1 cellular context compared by ENCODE assay signal in the genomic region with DNA sequence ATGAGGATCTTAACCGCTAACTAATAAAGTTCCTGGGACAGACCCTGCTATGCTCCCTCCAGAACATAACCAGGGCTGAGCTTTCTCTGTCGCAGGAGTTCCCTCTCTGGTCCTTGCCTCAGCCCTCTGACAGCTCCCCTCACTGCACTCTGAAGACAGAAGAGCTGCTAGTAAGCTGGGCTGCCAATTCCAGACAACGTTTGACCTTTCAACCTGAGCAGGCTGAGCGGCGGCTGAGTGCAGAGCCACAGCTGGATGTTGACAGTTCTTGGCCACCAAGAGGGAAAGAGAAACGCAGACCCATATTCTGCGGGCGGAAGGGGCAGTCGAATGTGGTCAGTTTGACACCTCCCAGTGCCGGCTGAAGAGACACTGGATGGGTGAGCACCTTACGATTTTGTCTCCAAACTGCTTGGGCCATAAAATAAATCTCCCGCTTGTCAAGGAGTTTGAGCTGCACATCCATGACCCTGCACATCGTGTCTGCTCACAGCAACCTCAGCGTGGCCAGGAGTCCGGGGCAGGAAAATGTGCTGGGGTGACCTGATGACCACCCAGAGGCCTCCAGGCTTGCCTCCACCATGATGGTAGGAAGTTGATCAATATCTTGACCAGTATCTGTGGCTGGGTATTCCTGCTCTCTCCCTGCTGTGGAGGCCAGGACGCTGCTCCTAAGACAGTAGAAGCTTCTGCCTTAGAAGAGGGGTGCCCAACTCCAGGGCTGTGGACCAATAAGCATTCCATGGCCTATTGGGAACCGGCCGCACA.
TF ChIP-seq lines count a peak whose summit lies in the region.

No MANE protein-coding gene starts in this region.

TF ChIP-seq in HepG2, 621 proteins besides CTCF, POLR2A, EP300 and RAD21 (continued from another document and continues in another):
- TF ChIP-seq, protein P1, sequence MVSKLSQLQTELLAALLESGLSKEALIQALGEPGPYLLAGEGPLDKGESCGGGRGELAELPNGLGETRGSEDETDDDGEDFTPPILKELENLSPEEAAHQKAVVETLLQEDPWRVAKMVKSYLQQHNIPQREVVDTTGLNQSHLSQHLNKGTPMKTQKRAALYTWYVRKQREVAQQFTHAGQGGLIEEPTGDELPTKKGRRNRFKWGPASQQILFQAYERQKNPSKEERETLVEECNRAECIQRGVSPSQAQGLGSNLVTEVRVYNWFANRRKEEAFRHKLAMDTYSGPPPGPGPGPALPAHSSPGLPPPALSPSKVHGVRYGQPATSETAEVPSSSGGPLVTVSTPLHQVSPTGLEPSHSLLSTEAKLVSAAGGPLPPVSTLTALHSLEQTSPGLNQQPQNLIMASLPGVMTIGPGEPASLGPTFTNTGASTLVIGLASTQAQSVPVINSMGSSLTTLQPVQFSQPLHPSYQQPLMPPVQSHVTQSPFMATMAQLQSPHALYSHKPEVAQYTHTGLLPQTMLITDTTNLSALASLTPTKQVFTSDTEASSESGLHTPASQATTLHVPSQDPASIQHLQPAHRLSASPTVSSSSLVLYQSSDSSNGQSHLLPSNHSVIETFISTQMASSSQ (IDR thresholded peaks at IDR 0.05; ENCODE audit: low read depth) = no peak
- TF ChIP-seq, protein P1 (CRISPR knock-in tag; IDR thresholded peaks at IDR 0.05; ENCODE audit: borderline replicate concordance) = no peak; the same call in 1 of the 2 replicates
- TF ChIP-seq, protein P2, sequence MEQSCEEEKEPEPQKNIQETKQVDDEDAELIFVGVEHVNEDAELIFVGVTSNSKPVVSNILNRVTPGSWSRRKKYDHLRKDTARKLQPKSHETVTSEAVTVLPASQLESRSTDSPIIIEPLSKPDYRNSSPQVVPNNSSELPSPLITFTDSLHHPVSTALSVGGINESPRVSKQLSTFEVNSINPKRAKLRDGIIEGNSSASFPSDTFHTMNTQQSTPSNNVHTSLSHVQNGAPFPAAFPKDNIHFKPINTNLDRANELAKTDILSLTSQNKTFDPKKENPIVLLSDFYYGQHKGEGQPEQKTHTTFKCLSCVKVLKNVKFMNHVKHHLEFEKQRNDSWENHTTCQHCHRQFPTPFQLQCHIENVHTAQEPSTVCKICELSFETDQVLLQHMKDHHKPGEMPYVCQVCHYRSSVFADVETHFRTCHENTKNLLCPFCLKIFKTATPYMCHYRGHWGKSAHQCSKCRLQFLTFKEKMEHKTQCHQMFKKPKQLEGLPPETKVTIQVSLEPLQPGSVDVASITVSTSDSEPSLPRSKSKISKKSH (CRISPR knock-in tag; IDR thresholded peaks at IDR 0.05; ENCODE audit: borderline replicate concordance) = no peak
- TF ChIP-seq NKX3-1 (CRISPR knock-in tag; IDR thresholded peaks at IDR 0.05) = no peak
- TF ChIP-seq ZNF343 (CRISPR knock-in tag; IDR thresholded peaks at IDR 0.05) = no peak
- peak; percentile 50; the same call in 1 of the 2 replicates for TF ChIP-seq HNF4G (IDR thresholded peaks at IDR 0.05; ENCODE audit: borderline replicate concordance, low read depth, low read length)
- TF ChIP-seq HNF4G (CRISPR knock-in tag; IDR thresholded peaks at IDR 0.05; ENCODE audit: borderline replicate concordance, low read depth) = peak; percentile 47; the same call in 1 of the 2 replicates
- no peak for TF ChIP-seq ZNF839 (CRISPR knock-in tag; IDR thresholded peaks at IDR 0.05; ENCODE audit: borderline replicate concordance)
- TF ChIP-seq RXRA (CRISPR knock-in tag; IDR thresholded peaks at IDR 0.05) = peak; percentile 54
- peak; percentile 81; the same call in 1 of the 2 replicates for TF ChIP-seq MTA1 (CRISPR knock-in tag; IDR thresholded peaks at IDR 0.05; ENCODE audit: borderline replicate concordance)
- peak; percentile 33; the same call in 1 of the 2 replicates for TF ChIP-seq ZFX (CRISPR knock-in tag; IDR thresholded peaks at IDR 0.05; ENCODE audit: low read depth)
- TF ChIP-seq ZFP82 (CRISPR knock-in tag; IDR thresholded peaks at IDR 0.05; ENCODE audit: borderline replicate concordance) = no peak
- peak; percentile 91 for TF ChIP-seq ZNF510 (CRISPR knock-in tag; IDR thresholded peaks at IDR 0.05; ENCODE audit: low read depth)
- peak; percentile 51; the same call in 1 of the 2 replicates for TF ChIP-seq ZNF557 (CRISPR knock-in tag; IDR thresholded peaks at IDR 0.05)
- TF ChIP-seq ZNF569 (CRISPR knock-in tag; IDR thresholded peaks at IDR 0.05; ENCODE audit: borderline replicate concordance) = no peak
- peak; percentile 24; the same call in 1 of the 2 replicates for TF ChIP-seq BORCS8-MEF2B (CRISPR knock-in tag; IDR thresholded peaks at IDR 0.05)
- TF ChIP-seq ATF7 (IDR thresholded peaks at IDR 0.05) = no peak
- 0 out of 2 replicates have a peak, but pooled peaks have one; percentile 41 for TF ChIP-seq ATF7 (CRISPR knock-in tag; IDR thresholded peaks at IDR 0.05)
- peak; percentile 51; the same call in 1 of the 2 replicates for TF ChIP-seq RXRB (CRISPR knock-in tag; IDR thresholded peaks at IDR 0.05; ENCODE audit: borderline replicate concordance)
- TF ChIP-seq, protein P3, sequence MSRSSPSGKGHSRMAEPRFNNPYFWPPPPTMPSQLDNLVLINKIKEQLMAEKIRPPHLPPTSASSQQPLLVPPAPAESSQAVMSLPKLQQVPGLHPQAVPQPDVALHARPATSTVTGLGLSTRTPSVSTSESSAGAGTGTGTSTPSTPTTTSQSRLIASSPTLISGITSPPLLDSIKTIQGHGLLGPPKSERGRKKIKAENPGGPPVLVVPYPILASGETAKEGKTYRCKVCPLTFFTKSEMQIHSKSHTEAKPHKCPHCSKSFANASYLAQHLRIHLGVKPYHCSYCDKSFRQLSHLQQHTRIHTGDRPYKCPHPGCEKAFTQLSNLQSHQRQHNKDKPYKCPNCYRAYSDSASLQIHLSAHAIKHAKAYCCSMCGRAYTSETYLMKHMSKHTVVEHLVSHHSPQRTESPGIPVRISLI (CRISPR knock-in tag; IDR thresholded peaks at IDR 0.05; ENCODE audit: borderline replicate concordance) = peak; percentile 27; the same call in 1 of the 2 replicates
- TF ChIP-seq CHD4 (IDR thresholded peaks at IDR 0.05; ENCODE audit: borderline replicate concordance, low read length) = no peak
- TF ChIP-seq SP2 (CRISPR knock-in tag; IDR thresholded peaks at IDR 0.05) = no peak
- TF ChIP-seq MIXL1 (CRISPR knock-in tag; IDR thresholded peaks at IDR 0.05) = peak; percentile 12; the same call in 1 of the 2 replicates
- TF ChIP-seq, protein P4, sequence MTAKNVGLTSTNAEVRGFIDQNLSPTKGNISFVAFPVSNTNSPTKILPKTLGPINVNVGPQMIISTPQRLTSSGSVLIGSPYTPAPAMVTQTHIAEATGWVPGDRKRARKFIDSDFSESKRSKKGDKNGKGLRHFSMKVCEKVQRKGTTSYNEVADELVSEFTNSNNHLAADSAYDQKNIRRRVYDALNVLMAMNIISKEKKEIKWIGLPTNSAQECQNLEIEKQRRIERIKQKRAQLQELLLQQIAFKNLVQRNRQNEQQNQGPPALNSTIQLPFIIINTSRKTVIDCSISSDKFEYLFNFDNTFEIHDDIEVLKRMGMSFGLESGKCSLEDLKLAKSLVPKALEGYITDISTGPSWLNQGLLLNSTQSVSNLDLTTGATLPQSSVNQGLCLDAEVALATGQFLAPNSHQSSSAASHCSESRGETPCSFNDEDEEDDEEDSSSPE (CRISPR knock-in tag; IDR thresholded peaks at IDR 0.05) = no peak
- TF ChIP-seq TARDBP (CRISPR knock-in tag; IDR thresholded peaks at IDR 0.05) = peak; percentile 70; the same call in 1 of the 2 replicates
- peak; percentile 71 for TF ChIP-seq SKI (IDR thresholded peaks at IDR 0.05; ENCODE audit: partially characterized antibody)
- TF ChIP-seq, protein P5, sequence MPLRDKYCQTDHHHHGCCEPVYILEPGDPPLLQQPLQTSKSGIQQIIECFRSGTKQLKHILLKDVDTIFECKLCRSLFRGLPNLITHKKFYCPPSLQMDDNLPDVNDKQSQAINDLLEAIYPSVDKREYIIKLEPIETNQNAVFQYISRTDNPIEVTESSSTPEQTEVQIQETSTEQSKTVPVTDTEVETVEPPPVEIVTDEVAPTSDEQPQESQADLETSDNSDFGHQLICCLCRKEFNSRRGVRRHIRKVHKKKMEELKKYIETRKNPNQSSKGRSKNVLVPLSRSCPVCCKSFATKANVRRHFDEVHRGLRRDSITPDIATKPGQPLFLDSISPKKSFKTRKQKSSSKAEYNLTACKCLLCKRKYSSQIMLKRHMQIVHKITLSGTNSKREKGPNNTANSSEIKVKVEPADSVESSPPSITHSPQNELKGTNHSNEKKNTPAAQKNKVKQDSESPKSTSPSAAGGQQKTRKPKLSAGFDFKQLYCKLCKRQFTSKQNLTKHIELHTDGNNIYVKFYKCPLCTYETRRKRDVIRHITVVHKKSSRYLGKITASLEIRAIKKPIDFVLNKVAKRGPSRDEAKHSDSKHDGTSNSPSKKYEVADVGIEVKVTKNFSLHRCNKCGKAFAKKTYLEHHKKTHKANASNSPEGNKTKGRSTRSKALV (CRISPR knock-in tag; IDR thresholded peaks at IDR 0.05) = 0 out of 2 replicates have a peak, but pooled peaks have one; percentile 22
- TF ChIP-seq SP140L (CRISPR knock-in tag; IDR thresholded peaks at IDR 0.05; ENCODE audit: borderline replicate concordance) = no peak
- TF ChIP-seq TAF15 (IDR thresholded peaks at IDR 0.05; ENCODE audit: low read depth, low read length, poor library complexity, severe bottlenecking) = no peak
- no peak for TF ChIP-seq HOXA9 (CRISPR knock-in tag; IDR thresholded peaks at IDR 0.05; ENCODE audit: borderline replicate concordance)
- TF ChIP-seq, protein P6, sequence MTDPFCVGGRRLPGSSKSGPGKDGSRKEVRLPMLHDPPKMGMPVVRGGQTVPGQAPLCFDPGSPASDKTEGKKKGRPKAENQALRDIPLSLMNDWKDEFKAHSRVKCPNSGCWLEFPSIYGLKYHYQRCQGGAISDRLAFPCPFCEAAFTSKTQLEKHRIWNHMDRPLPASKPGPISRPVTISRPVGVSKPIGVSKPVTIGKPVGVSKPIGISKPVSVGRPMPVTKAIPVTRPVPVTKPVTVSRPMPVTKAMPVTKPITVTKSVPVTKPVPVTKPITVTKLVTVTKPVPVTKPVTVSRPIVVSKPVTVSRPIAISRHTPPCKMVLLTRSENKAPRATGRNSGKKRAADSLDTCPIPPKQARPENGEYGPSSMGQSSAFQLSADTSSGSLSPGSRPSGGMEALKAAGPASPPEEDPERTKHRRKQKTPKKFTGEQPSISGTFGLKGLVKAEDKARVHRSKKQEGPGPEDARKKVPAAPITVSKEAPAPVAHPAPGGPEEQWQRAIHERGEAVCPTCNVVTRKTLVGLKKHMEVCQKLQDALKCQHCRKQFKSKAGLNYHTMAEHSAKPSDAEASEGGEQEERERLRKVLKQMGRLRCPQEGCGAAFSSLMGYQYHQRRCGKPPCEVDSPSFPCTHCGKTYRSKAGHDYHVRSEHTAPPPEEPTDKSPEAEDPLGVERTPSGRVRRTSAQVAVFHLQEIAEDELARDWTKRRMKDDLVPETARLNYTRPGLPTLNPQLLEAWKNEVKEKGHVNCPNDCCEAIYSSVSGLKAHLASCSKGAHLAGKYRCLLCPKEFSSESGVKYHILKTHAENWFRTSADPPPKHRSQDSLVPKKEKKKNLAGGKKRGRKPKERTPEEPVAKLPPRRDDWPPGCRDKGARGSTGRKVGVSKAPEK (CRISPR knock-in tag; IDR thresholded peaks at IDR 0.05; ENCODE audit: borderline replicate concordance) = 0 out of 2 replicates have a peak, but pooled peaks have one; percentile 41
- TF ChIP-seq, protein P7, sequence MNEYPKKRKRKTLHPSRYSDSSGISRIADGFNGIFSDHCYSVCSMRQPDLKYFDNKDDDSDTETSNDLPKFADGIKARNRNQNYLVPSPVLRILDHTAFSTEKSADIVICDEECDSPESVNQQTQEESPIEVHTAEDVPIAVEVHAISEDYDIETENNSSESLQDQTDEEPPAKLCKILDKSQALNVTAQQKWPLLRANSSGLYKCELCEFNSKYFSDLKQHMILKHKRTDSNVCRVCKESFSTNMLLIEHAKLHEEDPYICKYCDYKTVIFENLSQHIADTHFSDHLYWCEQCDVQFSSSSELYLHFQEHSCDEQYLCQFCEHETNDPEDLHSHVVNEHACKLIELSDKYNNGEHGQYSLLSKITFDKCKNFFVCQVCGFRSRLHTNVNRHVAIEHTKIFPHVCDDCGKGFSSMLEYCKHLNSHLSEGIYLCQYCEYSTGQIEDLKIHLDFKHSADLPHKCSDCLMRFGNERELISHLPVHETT (CRISPR knock-in tag; conservative IDR thresholded peaks at IDR 0.05) = no peak
- 0 out of 2 replicates have a peak, but pooled peaks have one; percentile 29 for TF ChIP-seq ZSCAN20 (CRISPR knock-in tag; IDR thresholded peaks at IDR 0.05; ENCODE audit: borderline replicate concordance)
- TF ChIP-seq ONECUT2 (CRISPR knock-in tag; IDR thresholded peaks at IDR 0.05) = 0 out of 2 replicates have a peak, but pooled peaks have one; percentile 27
- peak; percentile 42 for TF ChIP-seq ZNF781 (CRISPR knock-in tag; IDR thresholded peaks at IDR 0.05; ENCODE audit: borderline replicate concordance, not compliant biosample characterization)
- TF ChIP-seq, protein P8, sequence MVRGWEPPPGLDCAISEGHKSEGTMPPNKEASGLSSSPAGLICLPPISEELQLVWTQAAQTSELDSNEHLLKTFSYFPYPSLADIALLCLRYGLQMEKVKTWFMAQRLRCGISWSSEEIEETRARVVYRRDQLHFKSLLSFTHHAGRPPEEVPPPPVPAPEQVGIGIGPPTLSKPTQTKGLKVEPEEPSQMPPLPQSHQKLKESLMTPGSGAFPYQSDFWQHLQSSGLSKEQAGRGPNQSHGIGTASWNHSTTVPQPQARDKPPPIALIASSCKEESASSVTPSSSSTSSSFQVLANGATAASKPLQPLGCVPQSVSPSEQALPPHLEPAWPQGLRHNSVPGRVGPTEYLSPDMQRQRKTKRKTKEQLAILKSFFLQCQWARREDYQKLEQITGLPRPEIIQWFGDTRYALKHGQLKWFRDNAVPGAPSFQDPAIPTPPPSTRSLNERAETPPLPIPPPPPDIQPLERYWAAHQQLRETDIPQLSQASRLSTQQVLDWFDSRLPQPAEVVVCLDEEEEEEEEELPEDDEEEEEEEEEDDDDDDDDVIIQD (CRISPR knock-in tag; IDR thresholded peaks at IDR 0.05; ENCODE audit: low read depth) = 0 out of 2 replicates have a peak, but pooled peaks have one; percentile 55
